In the genomic region with DNA sequence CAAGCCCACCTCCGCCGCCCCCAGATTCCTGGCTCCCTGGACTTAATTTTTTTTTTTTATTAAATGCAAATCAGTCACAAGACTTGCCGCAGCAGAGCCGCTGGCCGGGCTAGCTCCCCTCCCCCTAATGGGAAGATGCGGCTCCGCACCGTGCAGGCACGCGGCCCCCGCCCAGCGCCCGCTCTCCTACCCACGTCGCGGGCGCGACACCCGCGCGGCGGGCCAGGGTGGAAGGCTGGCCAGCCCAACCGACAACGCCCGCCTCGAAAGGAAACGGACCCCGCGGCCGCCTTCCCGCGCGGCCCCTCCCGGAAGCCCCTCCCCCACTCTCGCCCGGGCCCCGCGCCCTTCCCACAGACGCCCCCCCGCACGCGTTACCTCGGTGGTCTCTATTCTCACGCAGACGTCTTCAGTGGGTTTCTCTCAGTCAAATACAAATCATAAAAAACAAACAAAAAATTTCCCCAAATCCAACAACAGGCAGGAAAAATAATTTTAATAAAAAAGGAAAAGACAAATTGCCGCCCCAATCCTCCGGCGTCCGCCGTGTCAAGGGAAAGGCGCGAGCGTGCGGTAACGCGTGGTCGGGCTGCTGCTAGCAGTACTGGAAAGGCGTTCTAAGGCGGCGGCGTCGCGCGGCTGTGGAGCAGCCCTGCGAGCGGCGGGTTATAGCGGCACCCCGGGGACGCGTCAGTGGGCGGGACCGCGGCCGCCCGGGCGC, we compare ENCODE assay signal across 8 cellular contexts. TPM values are rescaled to one million over a fixed set of nuclear protein-coding genes. Genes with fewer than 3 reads are reported as not detected.
DNase-seq lines count a peak whose midpoint lies in the region; ATAC-seq and TF ChIP-seq lines count a peak whose summit lies in the region.

TSS of gene SLC38A2 (minus strand) at position 643 of the 721 bp plus-strand sequence. CDS start 1,480 bp downstream, outside the sequence.

- H3K4me1 ChIP-seq in Caco-2 (peaks cover 45% of the 10 kb centered on the region), OCI-LY1 (ENCODE audit: insufficient read depth, low read length, severe bottlenecking) (peaks cover 40% of the 10 kb centered on the region), mucosa of descending colon (ENCODE audit: low read depth) (peaks cover 39% of the 10 kb centered on the region)

- no peaks in the 10 kb centered on the region for H3K9me3 Mint-ChIP-seq in Caco-2 (ENCODE audit: unreplicated experiment)

- H3K79me2 ChIP-seq in OCI-LY1 (ENCODE audit: insufficient read depth, low read length), result peaks cover 26% of the 10 kb centered on the region; the same call in 1 of the 2 replicates

- H3K9me3 ChIP-seq in Caco-2 (no peaks in the 10 kb centered on the region), OCI-LY1 (ENCODE audit: low read length) (no peaks in the 10 kb centered on the region), mucosa of descending colon (no peaks in the 10 kb centered on the region)

- no peaks in the 10 kb centered on the region for H3K9me2 ChIP-seq in OCI-LY1 (ENCODE audit: low read depth, low read length)

- TF ChIP-seq CTCF in Caco-2 (IDR thresholded peaks at IDR 0.05; ENCODE audit: insufficient read depth in 1 of 2, low read depth in 1 of 2, low read length in 1 of 2, severe bottlenecking in 1 of 2, unreplicated experiment in 1 of 2) (no peak), OCI-LY1 (IDR thresholded peaks at IDR 0.05; ENCODE audit: low read length) (no peak), epithelial cell of esophagus (IDR thresholded peaks at IDR 0.05; ENCODE audit: insufficient read depth, low read depth, low read length, missing control alignments) (no peak), mucosa of descending colon (IDR thresholded peaks at IDR 0.05) (no peak)

- peak within 1 kb of the TSS; percentile 85 for H2AFZ ChIP-seq in OCI-LY1 (ENCODE audit: low read length)

- peak; percentile 96 to 99 for DNase-seq in Caco-2
- DNase-seq in HT-29 (ENCODE audit: low spot score), result peak; percentile 95
- peak; percentile 96 for DNase-seq in activated T-cell treated with anti-CD3 and anti-CD28 coated beads for 4 hours
- peak; percentile 93 for DNase-seq in epithelial cell of esophagus (ENCODE audit: low read depth)
- DNase-seq in mucosa of descending colon, result peak; percentile 99
- DNase-seq in stimulated activated CD8-positive, alpha-beta memory T cell treated with anti-CD3 and anti-CD28 coated beads, Interleukin-4, amount 100 ng/mL, for 4 hours (ENCODE audit: low read depth in 2 of 2, low spot score in 1 of 2), result peak; percentile 93 to 97

- H3K27ac ChIP-seq in OCI-LY1 (ENCODE audit: low read depth, low read length, poor library complexity, severe bottlenecking), result peak within 1 kb of the TSS; percentile 78

- H3K27me3 ChIP-seq in Caco-2 (replicated peaks; ENCODE audit: control insufficient read depth, insufficient read depth, low read length) (no peaks in the 10 kb centered on the region), OCI-LY1 (ENCODE audit: insufficient read depth, low read length) (no peaks in the 10 kb centered on the region)

- POLR2A ChIA-PET in Caco-2 (lab: Charles Lee), result interaction anchor here (0.5 to 1.9 kb wide), 9 partner anchors 10 to 595 kb away, joined by 3 to 7 read pairs (median 4); no protein-coding TSS in a partner anchor

- H3K4me3 ChIP-seq in Caco-2 (ENCODE audit: low read depth, low read length), result peak within 1 kb of the TSS; percentile 83
- H3K4me3 ChIP-seq in OCI-LY1 (ENCODE audit: low read depth, low read length, poor library complexity, severe bottlenecking), result peak within 1 kb of the TSS; percentile 86
- peak within 1 kb of the TSS; percentile 70 for H3K4me3 ChIP-seq in epithelial cell of esophagus (ENCODE audit: low read length)
- peak within 1 kb of the TSS; percentile 99 for H3K4me3 ChIP-seq in mucosa of descending colon

- H3K4me2 ChIP-seq in OCI-LY1 (ENCODE audit: low read length), result peak within 1 kb of the TSS; percentile 89

- H3K4me1 Mint-ChIP-seq in Caco-2 (ENCODE audit: low read depth, unreplicated experiment), result peaks cover 35% of the 10 kb centered on the region

- intact Hi-C loops in Caco-2 (cut with micrococcal nuclease; ENCODE audit: unreplicated experiment) (loop anchor here (1.0 to 5.0 kb wide), 4 partner anchors 11 to 380 kb away; partner anchors contain the start of gene SCAF11), mucosa of descending colon (cut with DNase I, micrococcal nuclease) (loop anchor here in 1 of 2 donors (10.0 kb wide), 1 partner anchor 293 kb away; no protein-coding TSS in a partner anchor)

- H3F3A ChIP-seq in OCI-LY1 (ENCODE audit: insufficient read depth, low read length), result no peaks in the 10 kb centered on the region

- no peaks in the 10 kb centered on the region for H3K27me3 Mint-ChIP-seq in Caco-2 (ENCODE audit: insufficient read depth, unreplicated experiment)

- H3K4me3 Mint-ChIP-seq in Caco-2 (ENCODE audit: unreplicated experiment), result peak within 1 kb of the TSS; percentile 76

- H3K9ac ChIP-seq in OCI-LY1 (ENCODE audit: low read length), result peak within 1 kb of the TSS; percentile 87

- peak; percentile 88 for ATAC-seq in GM19468 (IDR thresholded peaks at IDR 0.05; ENCODE audit: extremely low read depth, unreplicated experiment)
- ATAC-seq in mucosa of descending colon, result peak; percentile 93

- H3K36me3 Mint-ChIP-seq in Caco-2 (ENCODE audit: insufficient read depth, unreplicated experiment), result peaks cover 62% of the 10 kb centered on the region

- H3K27ac Mint-ChIP-seq in Caco-2 (ENCODE audit: unreplicated experiment), result peak within 1 kb of the TSS; percentile 100

- no peaks in the 10 kb centered on the region for H4K20me1 ChIP-seq in OCI-LY1 (ENCODE audit: insufficient read depth, low read length)

- CTCF ChIA-PET in Caco-2 (lab: Charles Lee), result interaction anchor here (0.6 to 3.4 kb wide), 2 partner anchors 24 to 289 kb away, joined by 7 to 18 read pairs; no protein-coding TSS in a partner anchor

- H3K36me3 ChIP-seq in Caco-2 (ENCODE audit: control insufficient read depth, insufficient read depth, low read length) (peaks cover 11% of the 10 kb centered on the region), OCI-LY1 (ENCODE audit: insufficient read depth, low read length) (peaks cover 43% of the 10 kb centered on the region), mucosa of descending colon (ENCODE audit: low read depth) (no peaks in the 10 kb centered on the region)

- no TSS peak for BruUV-seq in Caco-2 (replicated peaks; lab: Mats Ljungman, UMichigan)

RNA-seq across cellular contexts. Expression of gene SLC38A2, which starts in this region (rescaled TPM):
- total RNA-seq in Caco-2 (2022) (317 and 331 TPM in 2 replicates), mucosa of descending colon (100 to 1,000 TPM in 2 of 3 donors, 10 to 100 TPM in 1; 82.9 to 216 (median 143) TPM)
- 67.9 and 74.4 TPM in 2 replicates for total RNA-seq in HT-29 (2014; rRNA removed; shearing (Covaris generic))

Comparison
In these comparisons a context has a peak if more than half of its experiments do, and no peak if none do; other contexts are left out.
1. Peak in every context shown above with its lines: DNase-seq, ATAC-seq, H3K4me3 ChIP-seq and H3K27ac ChIP-seq.